Comparison of ENCODE assay signal across 1 cellular context in genomic region chr13:31775686-31776085, GRCh38.
TF ChIP-seq lines count a peak whose summit lies in the region.

No MANE protein-coding gene starts in this region.

TF ChIP-seq in WTC11, 78 proteins besides CTCF, POLR2A, EP300 and RAD21 (continued from another document):
- TF ChIP-seq ZNF281 (CRISPR knock-in tag; IDR thresholded peaks at IDR 0.05): no peak
- no peak for TF ChIP-seq ZSCAN18 (CRISPR knock-in tag; IDR thresholded peaks at IDR 0.05)
